In genomic region chr3:13557417-13557816, GRCh38 we compare ENCODE assay signal across 33 cellular contexts. TPM values are rescaled to one million over a fixed set of nuclear protein-coding genes. Genes with fewer than 3 reads are reported as not detected.
DNase-seq lines count a peak whose midpoint lies in the region; ATAC-seq and TF ChIP-seq lines count a peak whose summit lies in the region.
"Had no signal": no experiment of that assay in that cellular context is flagged by ENCODE, and none has a peak within 500 bp of the region (broad histone marks: within the 10 kb centered on the region; RNA-seq: fewer than 3 reads in every experiment).

No MANE protein-coding gene starts in this region.

- H3K4me3 Mint-ChIP-seq in activated naive CD8-positive, alpha-beta T cell, result no peak overlapping the region
- no peak overlapping the region for H3K4me3 Mint-ChIP-seq in activated naive CD8-positive, alpha-beta T cell treated with anti-CD3 and anti-CD28 coated beads for 36 hours
- H3K4me3 Mint-ChIP-seq in endodermal cell, result no peak overlapping the region
- no peak overlapping the region for H3K4me3 Mint-ChIP-seq in stimulated activated naive B cell treated with anti-CD40 and anti-IgM and Interleukin-4, amounts not matched to agents 10 μg/mL and 1 μg/mL and 100 μg/mL, for 72 hours
- no peak overlapping the region for H3K4me3 Mint-ChIP-seq in Caco-2 (ENCODE audit: unreplicated experiment)
- no peak overlapping the region for H3K4me3 Mint-ChIP-seq in activated CD4-positive, alpha-beta memory T cell treated with anti-CD3 and anti-CD28 coated beads, Interleukin-2, amount 10 ng/mL, durations not matched to agents 7 days and 5 days
- H3K4me3 Mint-ChIP-seq: activated T-helper 17 cell treated with anti-CD3 and anti-CD28 coated beads, Interleukin-2, amount 50 U/mL, for 72 hours; immature natural killer cell; memory B cell; stimulated activated naive CD8-positive, alpha-beta T cell treated with anti-CD3 and anti-CD28 coated beads, Interleukin-15, amount 100 ng/mL, for 72 hours had no signal

- H3K4me1 ChIP-seq in OCI-LY3 (ENCODE audit: low read length) (no peaks in the 10 kb centered on the region), endodermal cell (ENCODE audit: control insufficient read depth, insufficient read depth, low read length) (peaks cover 7% of the 10 kb centered on the region), Caco-2 (no peaks in the 10 kb centered on the region)

- no peak for DNase-seq in activated naive CD8-positive, alpha-beta T cell treated with anti-CD3 and anti-CD28 coated beads for 36 hours
- DNase-seq in endodermal cell, result no peak
- DNase-seq in stimulated activated naive B cell treated with anti-CD40 and anti-IgM and Interleukin-4, amounts not matched to agents 10 μg/mL and 1 μg/mL and 100 μg/mL, for 72 hours, result no peak
- DNase-seq in Caco-2, result no peak
- DNase-seq in SHP77 (lab: John Stamatoyannopoulos, UW), result no peak
- DNase-seq in activated CD4-positive, alpha-beta memory T cell treated with anti-CD3 and anti-CD28 coated beads, Interleukin-2, amount 10 ng/mL, durations not matched to agents 7 days and 5 days, result no peak
- DNase-seq: activated CD4-positive, alpha-beta T cell treated with anti-CD3 and anti-CD28 coated beads, Interleukin-2, amount 50 U/mL, for 1 hour; activated CD8-positive, alpha-beta memory T cell treated with anti-CD3 and anti-CD28 coated beads, Interleukin-2, amount 50 U/mL, for 48 hours; CD8-positive, alpha-beta T cell; DMS53; foreskin melanocyte; immature natural killer cell; left colon; NCI-H1092; NCI-H1694 treated with DMSO at 0.1 percent for 48 hours; NCI-H2171; NCI-H510A treated with DMSO at 0.1 percent for 48 hours; PC-3; SHP77 treated with DMSO at 0.1 percent for 48 hours; stimulated activated naive CD8-positive, alpha-beta T cell treated with anti-CD3 and anti-CD28 coated beads, Interleukin-15, amount 100 ng/mL, for 72 hours; SW 1271; T-helper 9 cell had no signal

- no peak overlapping the region for H2AFZ ChIP-seq in OCI-LY3 (ENCODE audit: low read depth, low read length)
- H2AFZ ChIP-seq: hepatocyte had no signal

- H3K9me3 ChIP-seq in OCI-LY3 (ENCODE audit: insufficient read depth, low read length), result no peaks in the 10 kb centered on the region
- H3K9me3 ChIP-seq in endodermal cell (ENCODE audit: control insufficient read depth, low read length), result no peaks in the 10 kb centered on the region
- no peaks in the 10 kb centered on the region for H3K9me3 ChIP-seq in Caco-2
- H3K9me3 ChIP-seq: ascending aorta, esophagus muscularis mucosa, tibial nerve had no signal

- H3K36me3 ChIP-seq in OCI-LY3 (replicated peaks; ENCODE audit: low read depth, low read length) (no peaks in the 10 kb centered on the region), endodermal cell (ENCODE audit: control insufficient read depth, insufficient read depth, low read length) (no peaks in the 10 kb centered on the region), Caco-2 (ENCODE audit: control insufficient read depth, insufficient read depth, low read length) (no peaks in the 10 kb centered on the region)
- H3K36me3 ChIP-seq: ascending aorta, cardiac muscle cell, esophagus muscularis mucosa, tibial nerve had no signal

- H3K36me3 Mint-ChIP-seq in activated naive CD8-positive, alpha-beta T cell, result no peaks in the 10 kb centered on the region
- H3K36me3 Mint-ChIP-seq in activated naive CD8-positive, alpha-beta T cell treated with anti-CD3 and anti-CD28 coated beads for 36 hours, result no peaks in the 10 kb centered on the region
- peaks cover 2% of the 10 kb centered on the region for H3K36me3 Mint-ChIP-seq in endodermal cell (ENCODE audit: low read depth)
- no peaks in the 10 kb centered on the region for H3K36me3 Mint-ChIP-seq in stimulated activated naive B cell treated with anti-CD40 and anti-IgM and Interleukin-4, amounts not matched to agents 10 μg/mL and 1 μg/mL and 100 μg/mL, for 72 hours
- no peaks in the 10 kb centered on the region for H3K36me3 Mint-ChIP-seq in Caco-2 (ENCODE audit: insufficient read depth, unreplicated experiment)
- H3K36me3 Mint-ChIP-seq in activated CD4-positive, alpha-beta memory T cell treated with anti-CD3 and anti-CD28 coated beads, Interleukin-2, amount 10 ng/mL, durations not matched to agents 7 days and 5 days (ENCODE audit: low read depth), result no peaks in the 10 kb centered on the region
- H3K36me3 Mint-ChIP-seq: activated naive CD4-positive, alpha-beta T cell treated with anti-CD3 and anti-CD28 coated beads, Interleukin-2, amount 50 U/mL, for 72 hours; CD8-positive, alpha-beta T cell; immature natural killer cell had no signal

- ATAC-seq in stimulated activated naive B cell treated with anti-CD40 and anti-IgM and Interleukin-4, amounts not matched to agents 10 μg/mL and 1 μg/mL and 100 μg/mL, for 72 hours (replicated peaks), result peak; percentile 36 to 65
- ATAC-seq: activated naive CD4-positive, alpha-beta T cell treated with anti-CD3 and anti-CD28 coated beads, Interleukin-2, amount 50 U/mL, for 72 hours; activated T-helper 17 cell treated with anti-CD3 and anti-CD28 coated beads, Interleukin-2, amount 50 U/mL, for 72 hours; CD8-positive, alpha-beta T cell; left colon; PC-3; stimulated activated naive CD8-positive, alpha-beta T cell treated with anti-CD3 and anti-CD28 coated beads, Interleukin-15, amount 100 ng/mL, for 72 hours had no signal

- CTCF ChIA-PET in Caco-2 (lab: Charles Lee), result no interaction called here
- CTCF ChIA-PET in activated CD4-positive, alpha-beta memory T cell treated with anti-CD3 and anti-CD28 coated beads, Interleukin-2, amount 10 ng/mL, durations not matched to agents 7 days and 5 days (lab: Charles Lee), result no interaction called here

- no TSS peak for BruUV-seq in Caco-2 (replicated peaks; lab: Mats Ljungman, UMichigan)

- intact Hi-C loops in Caco-2 (cut with micrococcal nuclease; ENCODE audit: unreplicated experiment), result no loop called here

- H3K4me1 Mint-ChIP-seq in activated naive CD8-positive, alpha-beta T cell (ENCODE audit: low read depth), result peaks cover 52% of the 10 kb centered on the region
- peaks cover 34% of the 10 kb centered on the region for H3K4me1 Mint-ChIP-seq in activated naive CD8-positive, alpha-beta T cell treated with anti-CD3 and anti-CD28 coated beads for 36 hours
- peaks cover 8% of the 10 kb centered on the region for H3K4me1 Mint-ChIP-seq in endodermal cell
- peaks cover 12 to 14% of the 10 kb centered on the region in 2 donors for H3K4me1 Mint-ChIP-seq in stimulated activated naive B cell treated with anti-CD40 and anti-IgM and Interleukin-4, amounts not matched to agents 10 μg/mL and 1 μg/mL and 100 μg/mL, for 72 hours
- no peaks in the 10 kb centered on the region for H3K4me1 Mint-ChIP-seq in Caco-2 (ENCODE audit: low read depth, unreplicated experiment)
- no peaks in the 10 kb centered on the region for H3K4me1 Mint-ChIP-seq in activated CD4-positive, alpha-beta memory T cell treated with anti-CD3 and anti-CD28 coated beads, Interleukin-2, amount 10 ng/mL, durations not matched to agents 7 days and 5 days
- H3K4me1 Mint-ChIP-seq: activated T-helper 17 cell treated with anti-CD3 and anti-CD28 coated beads, Interleukin-2, amount 50 U/mL, for 72 hours; immature natural killer cell had no signal

- POLR2A ChIA-PET in Caco-2 (lab: Charles Lee), result no interaction called here
- POLR2A ChIA-PET in activated CD4-positive, alpha-beta memory T cell treated with anti-CD3 and anti-CD28 coated beads, Interleukin-2, amount 10 ng/mL, durations not matched to agents 7 days and 5 days (lab: Charles Lee), result no interaction called here

- H3K27ac ChIP-seq in OCI-LY3 (ENCODE audit: low read length), result no peak overlapping the region
- peak overlapping the region; percentile 81 for H3K27ac ChIP-seq in endodermal cell (ENCODE audit: low read depth, low read length)
- H3K27ac ChIP-seq: hepatocyte had no signal

- no peak for TF ChIP-seq CTCF in OCI-LY3 (IDR thresholded peaks at IDR 0.05; ENCODE audit: low read depth, low read length)
- no peak for TF ChIP-seq CTCF in endodermal cell (conservative IDR thresholded peaks at IDR 0.05)
- TF ChIP-seq CTCF in Caco-2 (IDR thresholded peaks at IDR 0.05; ENCODE audit: insufficient read depth in 1 of 2, low read depth in 1 of 2, low read length in 1 of 2, severe bottlenecking in 1 of 2, unreplicated experiment in 1 of 2), result no peak

- no peaks in the 10 kb centered on the region for H3K9me3 Mint-ChIP-seq in activated naive CD8-positive, alpha-beta T cell (ENCODE audit: low read depth)
- H3K9me3 Mint-ChIP-seq in activated naive CD8-positive, alpha-beta T cell treated with anti-CD3 and anti-CD28 coated beads for 36 hours, result no peaks in the 10 kb centered on the region
- H3K9me3 Mint-ChIP-seq in endodermal cell, result no peaks in the 10 kb centered on the region
- H3K9me3 Mint-ChIP-seq in stimulated activated naive B cell treated with anti-CD40 and anti-IgM and Interleukin-4, amounts not matched to agents 10 μg/mL and 1 μg/mL and 100 μg/mL, for 72 hours, result no peaks in the 10 kb centered on the region
- H3K9me3 Mint-ChIP-seq in Caco-2 (ENCODE audit: unreplicated experiment), result no peaks in the 10 kb centered on the region
- H3K9me3 Mint-ChIP-seq in activated CD4-positive, alpha-beta memory T cell treated with anti-CD3 and anti-CD28 coated beads, Interleukin-2, amount 10 ng/mL, durations not matched to agents 7 days and 5 days, result no peaks in the 10 kb centered on the region
- H3K9me3 Mint-ChIP-seq: activated naive CD4-positive, alpha-beta T cell treated with anti-CD3 and anti-CD28 coated beads, Interleukin-2, amount 50 U/mL, for 72 hours; activated T-helper 17 cell treated with anti-CD3 and anti-CD28 coated beads, Interleukin-2, amount 50 U/mL, for 72 hours; CD8-positive, alpha-beta T cell; memory B cell; stimulated activated naive CD8-positive, alpha-beta T cell treated with anti-CD3 and anti-CD28 coated beads, Interleukin-15, amount 100 ng/mL, for 72 hours had no signal

- no peaks in the 10 kb centered on the region for H3K79me2 ChIP-seq in OCI-LY3 (ENCODE audit: low read length)

- peaks cover 2% of the 10 kb centered on the region for H3K27me3 Mint-ChIP-seq in activated naive CD8-positive, alpha-beta T cell
- peaks cover 4% of the 10 kb centered on the region for H3K27me3 Mint-ChIP-seq in activated naive CD8-positive, alpha-beta T cell treated with anti-CD3 and anti-CD28 coated beads for 36 hours
- H3K27me3 Mint-ChIP-seq in endodermal cell (ENCODE audit: insufficient read depth) (peaks cover 5% of the 10 kb centered on the region), Caco-2 (ENCODE audit: insufficient read depth, unreplicated experiment) (no peaks in the 10 kb centered on the region)
- H3K27me3 Mint-ChIP-seq in stimulated activated naive B cell treated with anti-CD40 and anti-IgM and Interleukin-4, amounts not matched to agents 10 μg/mL and 1 μg/mL and 100 μg/mL, for 72 hours, result peaks cover 0 to 6% of the 10 kb centered on the region in 2 donors
- peaks cover 20% of the 10 kb centered on the region for H3K27me3 Mint-ChIP-seq in activated CD4-positive, alpha-beta memory T cell treated with anti-CD3 and anti-CD28 coated beads, Interleukin-2, amount 10 ng/mL, durations not matched to agents 7 days and 5 days

- WGBS in endodermal cell (ENCODE audit: insufficient coverage in 1 of 2, insufficient read length in 1 of 2), 2 experiments, result 87 to 89% methylated on average over 5 of the region's 5 CpGs

- H3K4me3 ChIP-seq in OCI-LY3 (ENCODE audit: low read length), result no peak overlapping the region
- H3K4me3 ChIP-seq in endodermal cell (ENCODE audit: low read length), result no peak overlapping the region
- H3K4me3 ChIP-seq in Caco-2 (ENCODE audit: low read depth, low read length), result no peak overlapping the region
- H3K4me3 ChIP-seq: ascending aorta, cardiac muscle cell, esophagus muscularis mucosa, hepatocyte, skin epidermis, tibial nerve had no signal

- H3K27me3 ChIP-seq in OCI-LY3 (ENCODE audit: low read depth, low read length), result peaks cover 50% of the 10 kb centered on the region
- no peaks in the 10 kb centered on the region for H3K27me3 ChIP-seq in endodermal cell (ENCODE audit: control insufficient read depth, insufficient read depth, low read length, poor library complexity, severe bottlenecking)
- H3K27me3 ChIP-seq in Caco-2 (replicated peaks; ENCODE audit: control insufficient read depth, insufficient read depth, low read length), result no peaks in the 10 kb centered on the region
- H3K27me3 ChIP-seq: ascending aorta, cardiac muscle cell, hepatocyte, tibial nerve had no signal

- H3K9ac ChIP-seq in OCI-LY3 (ENCODE audit: low read length) (no peak overlapping the region), endodermal cell (ENCODE audit: extremely low read depth, low read length, poor library complexity, severe bottlenecking) (no peak overlapping the region)

- peak overlapping the region; percentile 79 for H3K27ac Mint-ChIP-seq in activated naive CD8-positive, alpha-beta T cell
- no peak overlapping the region for H3K27ac Mint-ChIP-seq in activated naive CD8-positive, alpha-beta T cell treated with anti-CD3 and anti-CD28 coated beads for 36 hours
- H3K27ac Mint-ChIP-seq in endodermal cell (no peak overlapping the region), Caco-2 (ENCODE audit: unreplicated experiment) (no peak overlapping the region)
- no peak overlapping the region for H3K27ac Mint-ChIP-seq in stimulated activated naive B cell treated with anti-CD40 and anti-IgM and Interleukin-4, amounts not matched to agents 10 μg/mL and 1 μg/mL and 100 μg/mL, for 72 hours
- H3K27ac Mint-ChIP-seq in activated CD4-positive, alpha-beta memory T cell treated with anti-CD3 and anti-CD28 coated beads, Interleukin-2, amount 10 ng/mL, durations not matched to agents 7 days and 5 days, result no peak overlapping the region
- H3K27ac Mint-ChIP-seq: activated naive CD4-positive, alpha-beta T cell treated with anti-CD3 and anti-CD28 coated beads, Interleukin-2, amount 50 U/mL, for 72 hours; activated T-helper 17 cell treated with anti-CD3 and anti-CD28 coated beads, Interleukin-2, amount 50 U/mL, for 72 hours; memory B cell had no signal

- no peaks in the 10 kb centered on the region for H4K20me1 ChIP-seq in OCI-LY3 (ENCODE audit: insufficient read depth, low read length)

- 0 out of 2 replicates have a peak overlapping the region, but pooled peaks have one; percentile 12 for H3K4me2 ChIP-seq in OCI-LY3 (ENCODE audit: low read length)
- H3K4me2 ChIP-seq: hepatocyte had no signal

RNA-seq across cellular contexts. Expression of gene FBLN2, which starts 8.5 kb away (rescaled TPM):
- total RNA-seq in activated naive CD8-positive, alpha-beta T cell treated with anti-CD3 and anti-CD28 coated beads for 36 hours, result 1 to 10 TPM; 1.9 to 3.1 TPM
- 100 to 1,000 TPM in 1 of 2 donors, 10 to 100 TPM in 1; 86.1 to 136 TPM for total RNA-seq in endodermal cell
- 68.2 TPM for polyA plus RNA-seq in endodermal cell (2013, experiment 1 of 2)
- polyA plus RNA-seq in endodermal cell (2013, experiment 2 of 2), result 78.4 TPM
- 36.7 and 48.8 TPM in 2 replicates for total RNA-seq in Caco-2 (2022)
- total RNA-seq in activated CD4-positive, alpha-beta memory T cell treated with anti-CD3 and anti-CD28 coated beads, Interleukin-2, amount 10 ng/mL, durations not matched to agents 7 days and 5 days, result not detected
- total RNA-seq: activated naive CD4-positive, alpha-beta T cell treated with anti-CD3 and anti-CD28 coated beads, Interleukin-2, amount 50 U/mL, for 72 hours had no signal
